ENCODE assay signal across 8 cellular contexts in genomic region chr16:46387720-46388119, GRCh38.
DNase-seq lines count a peak whose midpoint lies in the region; ATAC-seq and TF ChIP-seq lines count a peak whose summit lies in the region.
"Not testable (repeated sequence)": the region's sequence is repeated elsewhere in the genome, so short reads cannot be mapped to it uniquely, and the experiment has no call there.

No MANE protein-coding gene starts in this region.

- 61 to 66% (median 64%) methylated on average over 15 of the region's 15 CpGs for WGBS in heart left ventricle, 4 donors
- 71% methylated on average over 15 of the region's 15 CpGs for WGBS in suprapubic skin

- not testable (repeated sequence) for TF ChIP-seq EP300 in suprapubic skin (IDR thresholded peaks at IDR 0.05)

- not testable (repeated sequence) for H3K4me3 ChIP-seq in Caco-2 (ENCODE audit: low read depth, low read length); Peyer's patch; heart left ventricle; suprapubic skin

- H3K27me3 Mint-ChIP-seq in Caco-2 (ENCODE audit: insufficient read depth, unreplicated experiment); naive B cell: not testable (repeated sequence)

- not testable (repeated sequence) for H3K4me1 ChIP-seq in Caco-2, Peyer's patch, heart left ventricle, suprapubic skin

- intact Hi-C loops in Caco-2 (cut with micrococcal nuclease; ENCODE audit: unreplicated experiment); heart left ventricle (cut with DNase I): not testable (repeated sequence)

- not testable (repeated sequence) for H3K27me3 ChIP-seq in Caco-2 (replicated peaks; ENCODE audit: control insufficient read depth, insufficient read depth, low read length); Peyer's patch; suprapubic skin
- peaks cover 0 to 15% (median 0%) of the 10 kb centered on the region in 9 donors for H3K27me3 ChIP-seq in heart left ventricle

- peak in 3 of 4 donors; percentile 1 for ATAC-seq in heart left ventricle
- ATAC-seq in naive B cell (ENCODE audit: low read depth in 2 of 2), result not testable (repeated sequence)

- H3K27ac Mint-ChIP-seq in Caco-2 (ENCODE audit: unreplicated experiment); naive B cell: not testable (repeated sequence)

- POLR2A ChIA-PET in Caco-2 (lab: Charles Lee), result not testable (repeated sequence)

- CTCF ChIA-PET in Caco-2 (lab: Charles Lee), result not testable (repeated sequence)

- not testable (repeated sequence) for H3K27ac ChIP-seq in Peyer's patch, suprapubic skin
- H3K27ac ChIP-seq in heart left ventricle, result peak overlapping the region in 1 of 12 donors; percentile 0

- not testable (repeated sequence) for H3K9me3 Mint-ChIP-seq in Caco-2 (ENCODE audit: unreplicated experiment)
- peaks cover 11 to 25% (median 20%) of the 10 kb centered on the region in 7 donors for H3K9me3 Mint-ChIP-seq in naive B cell

- not testable (repeated sequence) for BruUV-seq in Caco-2 (replicated peaks; lab: Mats Ljungman, UMichigan)

- H3K36me3 Mint-ChIP-seq in Caco-2 (ENCODE audit: insufficient read depth, unreplicated experiment); naive B cell: not testable (repeated sequence)

- H3K36me3 ChIP-seq in Caco-2 (ENCODE audit: control insufficient read depth, insufficient read depth, low read length); Peyer's patch; heart left ventricle; suprapubic skin: not testable (repeated sequence)

- TF ChIP-seq POLR2A in Peyer's patch (IDR thresholded peaks at IDR 0.05); heart left ventricle (IDR thresholded peaks at IDR 0.05); suprapubic skin (IDR thresholded peaks at IDR 0.05): not testable (repeated sequence)

- peak; percentile 37 to 85 for DNase-seq in Caco-2
- peak in 2 of 3 donors; percentile 37 to 56 for DNase-seq in Peyer's patch
- DNase-seq in activated CD8-positive, alpha-beta memory T cell treated with anti-CD3 and anti-CD28 coated beads, Interleukin-2, amount 50 U/mL, for 1 hour (ENCODE audit: extremely low read depth), result peak; percentile 59
- DNase-seq in activated naive CD8-positive, alpha-beta T cell treated with anti-CD3 and anti-CD28 coated beads, Interleukin-2, amount 50 U/mL, for 16 hours (ENCODE audit: low read depth, low spot score), result peak; percentile 76
- DNase-seq in heart left ventricle, result peak in 3 of 5 donors; percentile 59 to 92 (median 83)
- DNase-seq in naive B cell, result peak; percentile 74
- DNase-seq in stimulated activated CD4-positive, alpha-beta T cell treated with anti-CD3 and anti-CD28 coated beads, Interleukin-1b, Interleukin-23, amount 100 ng/mL, for 48 hours, result peak; percentile 27
- DNase-seq in suprapubic skin (ENCODE audit: low spot score in 2 of 2), result peak; percentile 66 to 94

- not testable (repeated sequence) for H3K4me3 Mint-ChIP-seq in Caco-2 (ENCODE audit: unreplicated experiment); naive B cell

- H3K9me3 ChIP-seq in Caco-2, suprapubic skin: not testable (repeated sequence)
- H3K9me3 ChIP-seq in Peyer's patch, result peaks cover 0 to 14% (median 5%) of the 10 kb centered on the region in 4 donors
- peaks cover 0 to 21% (median 4%) of the 10 kb centered on the region in 12 donors for H3K9me3 ChIP-seq in heart left ventricle

- TF ChIP-seq CTCF in Caco-2 (IDR thresholded peaks at IDR 0.05; ENCODE audit: insufficient read depth in 1 of 2, low read depth in 1 of 2, low read length in 1 of 2, severe bottlenecking in 1 of 2, unreplicated experiment in 1 of 2); Peyer's patch (IDR thresholded peaks at IDR 0.05); heart left ventricle (IDR thresholded peaks at IDR 0.05); suprapubic skin (IDR thresholded peaks at IDR 0.05): not testable (repeated sequence)

- H3K4me1 Mint-ChIP-seq in Caco-2 (ENCODE audit: low read depth, unreplicated experiment); naive B cell: not testable (repeated sequence)

Comparison
In these comparisons a context has a peak if more than half of its experiments do, and no peak if none do; other contexts are left out.
1. DNase-seq: peak in every context shown above with its lines; median percentile 83 in heart left ventricle; 80 in suprapubic skin; 76 in activated naive CD8-positive, alpha-beta T cell treated with anti-CD3 and anti-CD28 coated beads, Interleukin-2, amount 50 U/mL, for 16 hours; 74 in naive B cell; 61 in Caco-2; 59 in activated CD8-positive, alpha-beta memory T cell treated with anti-CD3 and anti-CD28 coated beads, Interleukin-2, amount 50 U/mL, for 1 hour; 46 in Peyer's patch; 27 in stimulated activated CD4-positive, alpha-beta T cell treated with anti-CD3 and anti-CD28 coated beads, Interleukin-1b, Interleukin-23, amount 100 ng/mL, for 48 hours.